ENCODE assay signal across 10 cellular contexts in genomic region chr5:131242728-131243255, GRCh38. TPM values are rescaled to one million over a fixed set of nuclear protein-coding genes. Genes with fewer than 3 reads are reported as not detected.
DNase-seq lines count a peak whose midpoint lies in the region; ATAC-seq, FAIRE-seq and TF ChIP-seq lines count a peak whose summit lies in the region.
"Had no signal": no experiment of that assay in that cellular context is flagged by ENCODE, and none has a peak within 500 bp of the region (broad histone marks: within the 10 kb centered on the region; RNA-seq: fewer than 3 reads in every experiment).

No MANE protein-coding gene starts in this region.

- H3K36me3 Mint-ChIP-seq in HFFc6 (ENCODE audit: low read depth) = no peaks in the 10 kb centered on the region
- no peaks in the 10 kb centered on the region for H3K36me3 Mint-ChIP-seq in astrocyte (ENCODE audit: low read depth, unreplicated experiment)

- H3K4me1 ChIP-seq in astrocyte (ENCODE audit: insufficient read depth, low read length) (peaks cover 8% of the 10 kb centered on the region), sigmoid colon (no peaks in the 10 kb centered on the region)

- no peaks in the 10 kb centered on the region for H3K79me2 ChIP-seq in astrocyte (ENCODE audit: insufficient read depth, low read length)

- no peaks in the 10 kb centered on the region for H3K27me3 ChIP-seq in astrocyte (ENCODE audit: insufficient read depth, low read length)
- H3K27me3 ChIP-seq in sigmoid colon = no peaks in the 10 kb centered on the region

- peak overlapping the region; percentile 48 for H2AFZ ChIP-seq in astrocyte (ENCODE audit: low read depth, low read length)

- intact Hi-C loops in sigmoid colon (cut with DNase I) = no loop called here

- H3K27ac ChIP-seq in astrocyte (ENCODE audit: low read depth, low read length) = peak overlapping the region; percentile 41
- H3K27ac ChIP-seq in sigmoid colon = no peak overlapping the region

- H3K4me3 Mint-ChIP-seq in HFFc6 (peak overlapping the region; percentile 37), astrocyte (ENCODE audit: unreplicated experiment) (no peak overlapping the region)

- TF ChIP-seq POLR2A in sigmoid colon (IDR thresholded peaks at IDR 0.05) = no peak

- TF ChIP-seq EP300 in sigmoid colon (IDR thresholded peaks at IDR 0.05) = no peak

- H3K4me1 Mint-ChIP-seq in HFFc6 (ENCODE audit: low read depth) (peaks cover 21% of the 10 kb centered on the region), astrocyte (ENCODE audit: low read depth, unreplicated experiment) (peaks cover 2% of the 10 kb centered on the region)

- ATAC-seq in GM21786 (IDR thresholded peaks at IDR 0.05; ENCODE audit: unreplicated experiment) = no peak

- H3K9me3 Mint-ChIP-seq in HFFc6 = 0 out of 2 replicates have a peak, but pooled peaks cover 8% of the 10 kb centered on the region
- H3K9me3 Mint-ChIP-seq in astrocyte (ENCODE audit: unreplicated experiment) = peaks cover 3% of the 10 kb centered on the region

- no peak overlapping the region for H3K4me3 ChIP-seq in astrocyte (ENCODE audit: insufficient read depth, low read depth, low read length)
- H3K4me3 ChIP-seq in sigmoid colon = no peak overlapping the region

- peak; percentile 96 for FAIRE-seq in astrocyte (lab: Jason Lieb, UNC)

- H3K9me3 ChIP-seq in astrocyte (ENCODE audit: insufficient read depth, low read depth, low read length) = no peaks in the 10 kb centered on the region
- peaks cover 0 to 4% (median 2%) of the 10 kb centered on the region in 4 donors for H3K9me3 ChIP-seq in sigmoid colon

- H3K4me2 ChIP-seq in astrocyte (ENCODE audit: low read length) = peak overlapping the region; percentile 73

- DNase-seq in CD1c-positive myeloid dendritic cell (ENCODE audit: extremely low spot score) = peak; percentile 45
- peak; percentile 95 for DNase-seq in HFFc6
- peak; percentile 89 for DNase-seq in astrocyte (ENCODE audit: low read depth)
- peak; percentile 74 for DNase-seq in kidney glomerular epithelial cell (lab: John Stamatoyannopoulos, UW)
- no peak for DNase-seq in sigmoid colon
- DNase-seq in HuH-7.5 (ENCODE audit: low spot score) = no peak
- DNase-seq in NCI-H446 (lab: John Stamatoyannopoulos, UW) = no peak
- DNase-seq: DND-41, nucleus accumbens had no signal

- no peak for TF ChIP-seq CTCF in HFFc6 (IDR thresholded peaks at IDR 0.05)
- no peak for TF ChIP-seq CTCF in astrocyte (IDR thresholded peaks at IDR 0.05; ENCODE audit: insufficient read depth, low read depth, low read length)
- TF ChIP-seq CTCF in sigmoid colon (IDR thresholded peaks at IDR 0.05) = no peak

- H4K20me1 ChIP-seq in astrocyte (ENCODE audit: insufficient read depth, low read length) = no peaks in the 10 kb centered on the region

- H3K9ac ChIP-seq in astrocyte (ENCODE audit: low read length) = no peak overlapping the region

- H3K36me3 ChIP-seq in astrocyte (ENCODE audit: insufficient read depth, low read length) = no peaks in the 10 kb centered on the region
- no peaks in the 10 kb centered on the region for H3K36me3 ChIP-seq in sigmoid colon

- H3K27me3 Mint-ChIP-seq in HFFc6 (ENCODE audit: insufficient read depth) (no peaks in the 10 kb centered on the region), astrocyte (ENCODE audit: low read depth, unreplicated experiment) (no peaks in the 10 kb centered on the region)

- peak overlapping the region; percentile 79 for H3K27ac Mint-ChIP-seq in HFFc6
- no peak overlapping the region for H3K27ac Mint-ChIP-seq in astrocyte (ENCODE audit: unreplicated experiment)

RNA-seq across cellular contexts. Expression of gene CDC42SE2, which starts 21.1 kb away (rescaled TPM):
- total RNA-seq in HFFc6 (2021; fragmentation: NEBNext Ultra II Directional; extraction: Animal tissue kit (Norgen Biotek cat#: 25700)) = 10 to 100 TPM; 14.2 to 18.0 (median 16.4) TPM
- 18.5 and 24.1 TPM in 2 replicates for total RNA-seq in astrocyte
- total RNA-seq in sigmoid colon = 10 to 100 TPM; 24.1 to 33.2 (median 28.6) TPM
- 100 to 1,000 TPM in 1 of 3 donors, 10 to 100 TPM in 2; 67.1 to 109 (median 74.5) TPM for polyA plus RNA-seq in sigmoid colon

Comparison
In these comparisons a context has a peak if more than half of its experiments do, and no peak if none do; other contexts are left out.
1. DNase-seq: peak in CD1c-positive myeloid dendritic cell (single experiment), HFFc6 (single experiment), astrocyte (single experiment) and kidney glomerular epithelial cell (single experiment); none in sigmoid colon (single experiment), HuH-7.5 (single experiment) and NCI-H446 (0 of 2).